36 cellular contexts compared by ENCODE assay signal in the genomic region with DNA sequence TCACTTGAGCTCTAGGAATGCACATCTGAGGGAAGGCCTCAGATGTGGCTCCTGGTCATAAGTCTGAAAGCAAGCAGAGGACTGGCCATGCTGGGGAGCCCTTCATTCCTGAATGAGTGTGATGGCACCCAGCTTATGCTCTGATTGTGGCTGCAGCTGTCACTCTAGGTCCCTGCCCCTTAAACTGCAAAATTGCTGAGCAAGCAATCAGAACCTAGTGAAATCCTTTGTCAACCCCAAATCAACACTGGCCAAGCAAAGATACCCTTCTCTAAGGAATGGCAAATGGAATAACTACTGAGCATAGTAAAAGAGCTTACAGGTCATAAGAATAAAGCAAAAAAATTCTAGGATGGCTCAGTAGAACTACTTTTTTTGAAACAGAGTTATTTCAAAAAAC. TPM values are rescaled to one million over a fixed set of nuclear protein-coding genes. Genes with fewer than 3 reads are reported as not detected.
"Had no signal": no experiment of that assay in that cellular context is flagged by ENCODE, and none has a peak within 500 bp of the region (broad histone marks: within the 10 kb centered on the region; RNA-seq: fewer than 3 reads in every experiment).

No MANE protein-coding gene starts in this region.

- H3K36me3 ChIP-seq: ascending aorta, cardiac muscle cell, WERI-Rb-1 had no signal

- ATAC-seq: activated CD4-positive, alpha-beta T cell treated with anti-CD3 and anti-CD28 coated beads for 36 hours; activated CD4-positive, CD25-positive, alpha-beta regulatory T cell treated with anti-CD3 and anti-CD28 coated beads, Interleukin-2, amount 50 U/mL, for 24 hours; activated CD8-positive, alpha-beta memory T cell treated with anti-CD3 and anti-CD28 coated beads, Interleukin-2, amount 10 ng/mL, durations not matched to agents 7 days and 5 days; activated CD8-positive, alpha-beta T cell treated with anti-CD3 and anti-CD28 coated beads, Interleukin-2, amount 10 ng/mL, durations not matched to agents 7 days and 5 days; activated naive CD8-positive, alpha-beta T cell treated with anti-CD3 and anti-CD28 coated beads, Interleukin-2, amount 50 U/mL, for 24 hours; T-helper 17 cell; WTC11 had no signal

- H3K27me3 ChIP-seq: ascending aorta, cardiac muscle cell had no signal

- H3K4me3 ChIP-seq: ascending aorta, cardiac muscle cell had no signal

- DNase-seq: activated CD4-positive, alpha-beta memory T cell treated with anti-CD3 and anti-CD28 coated beads, Interleukin-2, amount 10 ng/mL, durations not matched to agents 7 days and 5 days; activated CD4-positive, alpha-beta T cell treated with anti-CD3 and anti-CD28 coated beads for 1 hour; activated CD4-positive, alpha-beta T cell treated with anti-CD3 and anti-CD28 coated beads for 36 hours; activated CD4-positive, alpha-beta T cell treated with anti-CD3 and anti-CD28 coated beads for 48 hours; activated CD4-positive, alpha-beta T cell treated with anti-CD3 and anti-CD28 coated beads, Interleukin-2, amount 10 ng/mL, durations not matched to agents 7 days and 5 days; activated CD4-positive, alpha-beta T cell treated with anti-CD3 and anti-CD28 coated beads, Interleukin-2, amount 50 U/mL, for 48 hours; activated CD4-positive, CD25-positive, alpha-beta regulatory T cell; activated CD8-positive, alpha-beta memory T cell treated with anti-CD3 and anti-CD28 coated beads for 24 hours; activated CD8-positive, alpha-beta memory T cell treated with anti-CD3 and anti-CD28 coated beads, Interleukin-2, amount 10 ng/mL, durations not matched to agents 7 days and 5 days; activated CD8-positive, alpha-beta memory T cell treated with anti-CD3 and anti-CD28 coated beads, Interleukin-2, amount 50 U/mL, for 48 hours; activated CD8-positive, alpha-beta T cell treated with anti-CD3 and anti-CD28 coated beads, Interleukin-2, amount 10 ng/mL, durations not matched to agents 7 days and 5 days; activated effector memory CD4-positive, alpha-beta T cell treated with Interleukin-2 at 50 U/mL for 16 hours; activated gamma-delta T cell; activated naive CD4-positive, alpha-beta T cell treated with anti-CD3 and anti-CD28 coated beads, Interleukin-2, amount 10 ng/mL, durations not matched to agents 7 days and 5 days; activated naive CD4-positive, alpha-beta T cell treated with Interleukin-2 at 50 U/mL for 16 hours; activated naive CD8-positive, alpha-beta T cell treated with anti-CD3 and anti-CD28 coated beads, Interleukin-2, amount 10 ng/mL, durations not matched to agents 7 days and 5 days; activated naive CD8-positive, alpha-beta T cell treated with anti-CD3 and anti-CD28 coated beads, Interleukin-2, amount 50 U/mL, for 24 hours; activated T-cell treated with anti-CD3 and anti-CD28 coated beads, Interleukin-2, amount 50 U/mL, for 24 hours; activated T-cell treated with anti-CD3 and anti-CD28 coated beads, Interleukin-2, amount 50 U/mL, for 48 hours; amygdala; anterior cingulate cortex; caudate nucleus; cerebellar nuclear complex; T-helper 17 cell; T-helper 9 cell; WERI-Rb-1 had no signal

- H3K4me1 ChIP-seq: ascending aorta had no signal

- FAIRE-seq: bronchial epithelial cell, TTC549 had no signal

- H3K9me3 ChIP-seq: ascending aorta had no signal

- H3K27ac ChIP-seq: ascending aorta, cardiac muscle cell, WERI-Rb-1 had no signal

RNA-seq across cellular contexts. Expression of a gene that starts 4.3 kb away (rescaled TPM):
- total RNA-seq: activated CD4-positive, alpha-beta T cell treated with anti-CD3 and anti-CD28 coated beads for 36 hours; activated CD4-positive, alpha-beta T cell treated with anti-CD3 and anti-CD28 coated beads, Interleukin-2, amount 10 ng/mL, durations not matched to agents 7 days and 5 days; activated CD8-positive, alpha-beta memory T cell treated with anti-CD3 and anti-CD28 coated beads, Interleukin-2, amount 10 ng/mL, durations not matched to agents 7 days and 5 days; activated CD8-positive, alpha-beta T cell treated with anti-CD3 and anti-CD28 coated beads, Interleukin-2, amount 10 ng/mL, durations not matched to agents 7 days and 5 days; activated naive CD8-positive, alpha-beta T cell treated with anti-CD3 and anti-CD28 coated beads, Interleukin-2, amount 10 ng/mL, durations not matched to agents 7 days and 5 days; activated T-helper 2 cell treated with anti-CD3 and anti-CD28 coated beads, Interferon-gamma antibody, Interleukin-2, Interleukin-4, amounts not matched to agents 10 μg/mL and 5 μg/mL and 100 μg/mL, durations not matched to agents 14 hours and 24 hours and 36 hours; ascending aorta; bronchial epithelial cell; cardiac muscle cell; chondrocyte; T-helper 1 cell treated with Interleukin-12 subunit alpha and Interleukin-12 subunit beta and Interleukin-4 antibody, amounts not matched to agents 30 ng/mL and 1 ng/mL, for 36 hours; T-helper 2 cell treated with Interferon-gamma antibody and Interleukin-4, amounts not matched to agents 100 ng/mL and 5 ng/mL, for 36 hours; WTC11 had no signal
- polyA plus RNA-seq: cardiac muscle cell had no signal
